ENCODE assay signal across 14 cellular contexts in the genomic region with DNA sequence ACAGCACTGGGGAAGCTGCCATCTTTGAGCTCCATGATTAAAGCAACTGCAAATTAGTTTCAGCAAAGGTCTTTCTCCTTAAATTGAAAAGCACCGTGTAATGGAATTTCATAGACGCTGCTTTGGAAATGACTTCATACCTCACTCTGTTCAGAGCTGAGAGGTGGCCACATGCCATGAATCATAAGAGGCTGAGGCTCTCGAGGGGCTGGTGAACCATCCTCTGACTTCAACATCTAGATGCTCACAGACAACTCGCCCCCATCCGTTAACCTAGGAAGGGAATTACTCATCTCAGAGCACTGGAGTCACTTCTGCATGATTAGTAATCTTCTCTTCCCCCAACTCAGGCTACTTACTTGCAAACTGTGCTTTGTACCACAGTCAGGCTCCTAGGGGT.
A peak's percentile ranks its signal among the peaks of the same experiment; 100 is the strongest.
DNase-seq lines count a peak whose midpoint lies in the region; ATAC-seq and TF ChIP-seq lines count a peak whose summit lies in the region.
"Had no signal": no experiment of that assay in that cellular context is flagged by ENCODE, and none has a peak within 500 bp of the region (broad histone marks: within the 10 kb centered on the region; RNA-seq: fewer than 3 reads in every experiment).

No MANE protein-coding gene starts in this region.

- ATAC-seq in activated T-cell treated with anti-CD3 and anti-CD28 coated beads, Interleukin-2, amount 50 U/mL, for 72 hours (replicated peaks in 1 of 2), result peak; percentile 99
- no peak for ATAC-seq in HG02642 (IDR thresholded peaks at IDR 0.05; ENCODE audit: poor library complexity, unreplicated experiment)
- ATAC-seq: K562, T-cell had no signal

- H3K4me3 Mint-ChIP-seq in activated T-cell treated with anti-CD3 and anti-CD28 coated beads, Interleukin-2, amount 50 U/mL, for 72 hours, result no peak overlapping the region
- no peak overlapping the region for H3K4me3 Mint-ChIP-seq in endothelial cell (ENCODE audit: unreplicated experiment)
- H3K4me3 Mint-ChIP-seq: activated naive CD8-positive, alpha-beta T cell treated with anti-CD3 and anti-CD28 coated beads, Interleukin-2, amount 10 ng/mL, durations not matched to agents 7 days and 5 days; T-cell had no signal

- TF ChIP-seq CTCF in AG10803 (conservative IDR thresholded peaks at IDR 0.05; ENCODE audit: low read length) (no peak), endothelial cell (IDR thresholded peaks at IDR 0.05; ENCODE audit: unreplicated experiment) (no peak)

- no peaks in the 10 kb centered on the region for H3K36me3 Mint-ChIP-seq in activated T-cell treated with anti-CD3 and anti-CD28 coated beads, Interleukin-2, amount 50 U/mL, for 72 hours (ENCODE audit: insufficient read depth in 2 of 2)
- H3K36me3 Mint-ChIP-seq in endothelial cell (ENCODE audit: low read depth, unreplicated experiment), result no peaks in the 10 kb centered on the region
- H3K36me3 Mint-ChIP-seq: activated naive CD8-positive, alpha-beta T cell treated with anti-CD3 and anti-CD28 coated beads, Interleukin-2, amount 10 ng/mL, durations not matched to agents 7 days and 5 days; T-cell had no signal

- H3K27me3 Mint-ChIP-seq in activated T-cell treated with anti-CD3 and anti-CD28 coated beads, Interleukin-2, amount 50 U/mL, for 72 hours (ENCODE audit: low read depth), result peaks cover 21% of the 10 kb centered on the region
- no peaks in the 10 kb centered on the region for H3K27me3 Mint-ChIP-seq in endothelial cell (ENCODE audit: unreplicated experiment)

- H3K9me3 Mint-ChIP-seq in activated T-cell treated with anti-CD3 and anti-CD28 coated beads, Interleukin-2, amount 50 U/mL, for 72 hours, result no peaks in the 10 kb centered on the region
- H3K9me3 Mint-ChIP-seq in endothelial cell (ENCODE audit: unreplicated experiment), result no peaks in the 10 kb centered on the region
- H3K9me3 Mint-ChIP-seq: activated naive CD8-positive, alpha-beta T cell treated with anti-CD3 and anti-CD28 coated beads, Interleukin-2, amount 10 ng/mL, durations not matched to agents 7 days and 5 days had no signal

- H3K4me3 ChIP-seq in AG10803 (ENCODE audit: low read length), result no peak overlapping the region
- H3K4me3 ChIP-seq: K562, sigmoid colon had no signal

- peak overlapping the region; percentile 11 for H3K27ac Mint-ChIP-seq in activated T-cell treated with anti-CD3 and anti-CD28 coated beads, Interleukin-2, amount 50 U/mL, for 72 hours
- no peak overlapping the region for H3K27ac Mint-ChIP-seq in endothelial cell (ENCODE audit: unreplicated experiment)
- H3K27ac Mint-ChIP-seq: activated naive CD8-positive, alpha-beta T cell treated with anti-CD3 and anti-CD28 coated beads, Interleukin-2, amount 10 ng/mL, durations not matched to agents 7 days and 5 days; T-cell had no signal

- no peaks in the 10 kb centered on the region for H3K4me1 Mint-ChIP-seq in activated T-cell treated with anti-CD3 and anti-CD28 coated beads, Interleukin-2, amount 50 U/mL, for 72 hours (ENCODE audit: low read depth)
- no peaks in the 10 kb centered on the region for H3K4me1 Mint-ChIP-seq in endothelial cell (ENCODE audit: unreplicated experiment)
- H3K4me1 Mint-ChIP-seq: activated naive CD8-positive, alpha-beta T cell treated with anti-CD3 and anti-CD28 coated beads, Interleukin-2, amount 10 ng/mL, durations not matched to agents 7 days and 5 days; T-cell had no signal

- DNase-seq in AG10803 (ENCODE audit: low read depth) (peak; percentile 73), GOT3 (lab: John Stamatoyannopoulos, UW) (peak; percentile 21), kidney tubule cell (ENCODE audit: low spot score) (peak; percentile 97), endothelial cell (ENCODE audit: low spot score) (no peak), NK-92 (lab: John Stamatoyannopoulos, UW; ENCODE audit: unreplicated experiment) (no peak), NCI-H526 (lab: John Stamatoyannopoulos, UW) (no peak)
- DNase-seq in activated T-cell treated with anti-CD3 and anti-CD28 coated beads, Interleukin-2, amount 50 U/mL, for 72 hours, result peak; percentile 60 to 71
- DNase-seq: activated naive CD8-positive, alpha-beta T cell treated with anti-CD3 and anti-CD28 coated beads, Interleukin-2, amount 10 ng/mL, durations not matched to agents 7 days and 5 days; DND-41; erythroblast; sigmoid colon; T-cell had no signal

Comparison
In these comparisons a context has a peak if more than half of its experiments do, and no peak if none do; other contexts are left out.
1. DNase-seq: peak in AG10803 (single experiment), GOT3 (single experiment), activated T-cell treated with anti-CD3 and anti-CD28 coated beads, Interleukin-2, amount 50 U/mL, for 72 hours (2 of 2) and kidney tubule cell (single experiment); none in endothelial cell (single experiment), NK-92 (single experiment) and NCI-H526 (0 of 2).